Comparison of ENCODE assay signal across 8 cellular contexts in genomic region chr12:47307680-47308399, GRCh38.
A peak's percentile ranks its signal among the peaks of the same experiment; 100 is the strongest.
DNase-seq lines count a peak whose midpoint lies in the region; ATAC-seq and TF ChIP-seq lines count a peak whose summit lies in the region.

No MANE protein-coding gene starts in this region.

- RAD21 ChIA-PET in HCT116 (lab: Charles Lee; ENCODE audit: low non-redundant PET in 1 of 2, low total read pairs in 2 of 2, uncharacterized antibody in 2 of 2, unreplicated experiment in 2 of 2) = interaction anchor here (0.9 to 1.3 kb wide), 2 partner anchors 114 to 275 kb away, joined by 3 to 4 read pairs (median 3); no protein-coding TSS in a partner anchor

- H3K9ac ChIP-seq in HCT116 (ENCODE audit: low read length) = no peak overlapping the region

- peak; percentile 100 for ATAC-seq in HCT116

- intact Hi-C loops in HCT116 (cut with micrococcal nuclease) = loop anchor here (1.0 to 10.0 kb wide), 4 partner anchors 228 to 963 kb away; no protein-coding TSS in a partner anchor

- H3K27ac ChIP-seq in HCT116 (ENCODE audit: low read depth, low read length) = no peak overlapping the region

- H4K20me1 ChIP-seq in HCT116 (ENCODE audit: insufficient read depth) = no peaks in the 10 kb centered on the region

- no peaks in the 10 kb centered on the region for H3K9me3 ChIP-seq in HCT116 (ENCODE audit: control insufficient read depth in 1 of 2, insufficient read depth in 1 of 2, low read depth in 1 of 2, low read length in 2 of 2)
- no peaks in the 10 kb centered on the region for H3K9me3 ChIP-seq in HAP-1

- peaks cover 0 to 2% (median 0%) of the 10 kb centered on the region in 6 donors for H3K9me3 Mint-ChIP-seq in immature natural killer cell

- H3K79me2 ChIP-seq in HCT116 (ENCODE audit: insufficient read depth, low read length) = no peaks in the 10 kb centered on the region

- no peak for TF ChIP-seq POLR2A in HCT116 (IDR thresholded peaks at IDR 0.05; ENCODE audit: borderline replicate concordance, extremely low read depth, insufficient read depth, insufficient read length)

- H3K27ac Mint-ChIP-seq in immature natural killer cell = peak overlapping the region; percentile 78 to 95 (median 90)

- TF ChIP-seq RAD21 in HCT116 (IDR thresholded peaks at IDR 0.05; ENCODE audit: low read depth) = peak; percentile 95

- no TSS peak for BruUV-seq in HCT116 (replicated peaks; lab: Mats Ljungman, UMichigan)

- H3K36me3 Mint-ChIP-seq in immature natural killer cell = no peaks in the 10 kb centered on the region

- no peaks in the 10 kb centered on the region for H3K36me3 ChIP-seq in HCT116 (ENCODE audit: control insufficient read depth in 1 of 2, insufficient read depth in 2 of 2, low read length in 2 of 2)
- H3K36me3 ChIP-seq in HAP-1 (replicated peaks) = no peaks in the 10 kb centered on the region

- peak overlapping the region; percentile 91 to 98 (median 92) for H3K4me3 Mint-ChIP-seq in immature natural killer cell

- POLR2A ChIA-PET in GM10248 (lab: Yijun Ruan, JAX) (no interaction called here), HCT116 (lab: Charles Lee) (no interaction called here)

- no peaks in the 10 kb centered on the region for H3K27me3 ChIP-seq in HCT116 (ENCODE audit: insufficient read depth, low read length)
- H3K27me3 ChIP-seq in HAP-1 (ENCODE audit: low read depth) = no peaks in the 10 kb centered on the region

- no peaks in the 10 kb centered on the region for H3K9me2 ChIP-seq in HCT116 (ENCODE audit: insufficient read depth)

- no peak overlapping the region for H3K4me3 ChIP-seq in HCT116 (replicated peaks in 1 of 2; ENCODE audit: low read depth in 1 of 2, low read length in 2 of 2)
- no peak overlapping the region for H3K4me3 ChIP-seq in HAP-1

- in situ Hi-C loops in HAP-1 (cut with MboI; ENCODE audit: low sequenced_read_pairs) = no loop called here

- no peak overlapping the region for H3K4me2 ChIP-seq in HCT116 (ENCODE audit: low read length)

- peaks cover 0 to 3% of the 10 kb centered on the region in 2 experiments; a peak in 1 of 4 replicates for H3K4me1 ChIP-seq in HCT116 (ENCODE audit: control insufficient read depth in 1 of 2, insufficient read depth in 2 of 2, low read length in 2 of 2)
- H3K4me1 ChIP-seq in HAP-1 = no peaks in the 10 kb centered on the region

- TF ChIP-seq CTCF in GM10248 (IDR thresholded peaks at IDR 0.05; ENCODE audit: control extremely low read depth, extremely low read depth, low read depth, missing control alignments) = peak; percentile 70
- TF ChIP-seq CTCF in HCT116 (IDR thresholded peaks at IDR 0.05 in 2 of 3, conservative IDR thresholded peaks at IDR 0.05 in 1 of 3; ENCODE audit: borderline replicate concordance in 1 of 3, insufficient read depth in 1 of 3, low read depth in 2 of 3, low read length in 2 of 3) = peak; percentile 70 to 84 (median 79)

- peaks cover 0 to 4% (median 3%) of the 10 kb centered on the region in 3 donors for H3K27me3 Mint-ChIP-seq in immature natural killer cell (ENCODE audit: low read depth in 3 of 3)

- H3K4me1 Mint-ChIP-seq in immature natural killer cell = peaks cover 21 to 23% of the 10 kb centered on the region in 2 donors

- peak; percentile 48 for DNase-seq in GM10248 (ENCODE audit: extremely low spot score)
- DNase-seq in HCT116 (ENCODE audit: low read depth, low spot score) = peak; percentile 49
- DNase-seq in LoVo (ENCODE audit: low spot score) = peak; percentile 89
- peak; percentile 47 for DNase-seq in SKM-1 treated with dmso at 0.1 percent for 144 hours (lab: John Stamatoyannopoulos, UW; ENCODE audit: unreplicated experiment)
- peak; percentile 70 for DNase-seq in amniotic epithelial cell (ENCODE audit: low read depth)
- peak; percentile 57 to 71 (median 64) for DNase-seq in immature natural killer cell
- DNase-seq in stimulated activated CD4-positive, alpha-beta T cell treated with anti-CD3 and anti-CD28 coated beads, Interleukin-4, amount 100 ng/mL, for 4 hours = peak; percentile 25 to 63
- no peak for DNase-seq in HAP-1 (ENCODE audit: low spot score in 2 of 2)

- CTCF ChIA-PET in GM10248 (lab: Yijun Ruan, JAX) = interaction anchor here (1.0 to 2.7 kb wide), 10 partner anchors 9 to 286 kb away, joined by 3 to 17 read pairs (median 5); no protein-coding TSS in a partner anchor
- CTCF ChIA-PET in HCT116 (lab: Charles Lee) = interaction anchor here (0.6 to 2.4 kb wide), 6 partner anchors 26 to 373 kb away, joined by 3 to 35 read pairs (median 3); no protein-coding TSS in a partner anchor

- peak overlapping the region; percentile 60 for H2AFZ ChIP-seq in HCT116 (ENCODE audit: low read depth, low read length, poor library complexity, severe bottlenecking)

TF ChIP-seq in HCT116, 20 proteins besides CTCF, POLR2A, EP300 and RAD21:
- no peak for TF ChIP-seq TCF7L2 (IDR thresholded peaks at IDR 0.05; ENCODE audit: borderline replicate concordance, extremely low read depth, insufficient read depth, insufficient read length)
- TF ChIP-seq CEBPB (IDR thresholded peaks at IDR 0.05; ENCODE audit: low read depth) = no peak
- TF ChIP-seq FOSL1 (IDR thresholded peaks at IDR 0.05; ENCODE audit: low read depth) = no peak
- no peak for TF ChIP-seq EZH2phosphoT487 (IDR thresholded peaks at IDR 0.05; ENCODE audit: borderline replicate concordance)
- TF ChIP-seq ELF1 (IDR thresholded peaks at IDR 0.05; ENCODE audit: borderline replicate concordance, low read depth) = no peak
- no peak for TF ChIP-seq SP1 (IDR thresholded peaks at IDR 0.05; ENCODE audit: low read depth)
- TF ChIP-seq YY1 (IDR thresholded peaks at IDR 0.05; ENCODE audit: extremely low read depth, insufficient replicate concordance, low read depth, low read length) = no peak
- no peak for TF ChIP-seq SIN3A (IDR thresholded peaks at IDR 0.05; ENCODE audit: low read depth)
- TF ChIP-seq SRF (IDR thresholded peaks at IDR 0.05; ENCODE audit: low read depth) = no peak
- no peak for TF ChIP-seq ZNF274 (IDR thresholded peaks at IDR 0.05; ENCODE audit: low read depth, low read length)
- no peak for TF ChIP-seq ZBTB33 (IDR thresholded peaks at IDR 0.05; ENCODE audit: extremely low read depth, insufficient replicate concordance, low read length)
- TF ChIP-seq ATF3 (IDR thresholded peaks at IDR 0.05) = no peak
- no peak for TF ChIP-seq POLR2AphosphoS5 (IDR thresholded peaks at IDR 0.05; ENCODE audit: low read depth, low read length)
- no peak for TF ChIP-seq JUND (IDR thresholded peaks at IDR 0.05)
- TF ChIP-seq EGR1 (IDR thresholded peaks at IDR 0.05; ENCODE audit: low read depth) = no peak

Comparison
In these comparisons a context has a peak if more than half of its experiments do, and no peak if none do; other contexts are left out.
1. DNase-seq: peak in GM10248 (single experiment), HCT116 (single experiment), LoVo (single experiment), SKM-1 treated with dmso at 0.1 percent for 144 hours (single experiment), amniotic epithelial cell (single experiment), immature natural killer cell (3 of 3) and stimulated activated CD4-positive, alpha-beta T cell treated with anti-CD3 and anti-CD28 coated beads, Interleukin-4, amount 100 ng/mL, for 4 hours (2 of 2); none in HAP-1 (0 of 2).